14 cellular contexts compared by ENCODE assay signal in the genomic region with DNA sequence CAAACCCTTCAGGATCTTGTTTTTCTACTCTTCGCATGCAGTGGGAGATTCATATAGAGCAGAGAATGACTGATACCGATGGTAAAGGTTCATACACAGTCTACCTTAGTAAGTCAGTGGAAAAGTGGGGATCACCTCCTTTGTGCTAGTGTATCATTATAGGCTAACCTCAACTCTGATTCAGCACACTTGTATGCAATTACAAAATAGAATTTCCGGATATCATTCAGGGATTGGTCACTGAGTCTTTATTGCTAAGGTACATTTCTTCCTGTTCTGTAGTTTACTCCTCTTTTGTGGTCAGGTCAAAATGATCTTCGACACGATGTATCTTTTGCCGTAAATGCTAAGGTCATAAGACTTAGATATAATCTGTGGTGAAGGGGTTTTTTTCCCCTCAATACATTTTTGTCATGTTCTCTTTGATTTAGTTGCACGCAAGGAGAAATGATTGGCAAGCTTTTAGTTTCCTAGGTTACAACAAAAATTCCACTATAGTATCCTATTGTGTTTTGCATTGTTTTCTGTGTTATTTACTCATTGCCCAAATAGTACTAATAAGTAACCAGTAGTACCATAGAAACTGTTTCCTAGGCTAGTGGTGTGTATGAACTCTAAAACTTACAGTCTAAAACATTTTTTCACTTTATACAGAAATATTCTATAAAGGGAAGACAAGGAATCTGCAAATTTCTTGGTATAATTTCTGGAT.
DNase-seq lines count a peak whose midpoint lies in the region; ATAC-seq, FAIRE-seq and TF ChIP-seq lines count a peak whose summit lies in the region.
"Had no signal": no experiment of that assay in that cellular context is flagged by ENCODE, and none has a peak within 500 bp of the region (broad histone marks: within the 10 kb centered on the region; RNA-seq: fewer than 3 reads in every experiment).

No MANE protein-coding gene starts in this region.

- no peak overlapping the region for H3K27ac Mint-ChIP-seq in nephron progenitor cell
- H3K27ac Mint-ChIP-seq: activated naive CD4-positive, alpha-beta T cell treated with anti-CD3 and anti-CD28 coated beads, Interleukin-2, amount 50 U/mL, for 24 hours had no signal

- FAIRE-seq in H54 (lab: Jason Lieb, UNC) (peak; percentile 86), GM19239 (lab: Jason Lieb, UNC) (no peak)

- no peak overlapping the region for H3K4me3 ChIP-seq in NB4 (ENCODE audit: low read depth, low read length)
- H3K4me3 ChIP-seq in choroid plexus epithelial cell (ENCODE audit: low read depth, low read length), result no peak overlapping the region
- H3K4me3 ChIP-seq: BLaER1 treated with 17β-estradiol and CSF1 and Interleukin-3, amounts not matched to agents 10 nM and 100 nM; suprapubic skin had no signal

- no peaks in the 10 kb centered on the region for H3K36me3 Mint-ChIP-seq in nephron progenitor cell (ENCODE audit: low read depth)
- H3K36me3 Mint-ChIP-seq: activated naive CD4-positive, alpha-beta T cell treated with anti-CD3 and anti-CD28 coated beads, Interleukin-2, amount 50 U/mL, for 24 hours had no signal

- no peaks in the 10 kb centered on the region for H3K9me3 Mint-ChIP-seq in nephron progenitor cell

- TF ChIP-seq CTCF in NB4 (IDR thresholded peaks at IDR 0.05; ENCODE audit: low read depth, low read length) (no peak), choroid plexus epithelial cell (conservative IDR thresholded peaks at IDR 0.05; ENCODE audit: low read depth, low read length) (no peak), nephron progenitor cell (IDR thresholded peaks at IDR 0.05) (no peak)

- ATAC-seq in GM18511 (IDR thresholded peaks at IDR 0.05; ENCODE audit: unreplicated experiment), result peak; percentile 70

- DNase-seq in H54 (ENCODE audit: insufficient read length, low spot score) (peak; percentile 9), NB4 (ENCODE audit: low read depth) (peak; percentile 2), choroid plexus epithelial cell (ENCODE audit: low read depth) (peak; percentile 79), nephron progenitor cell (no peak), GM19239 (ENCODE audit: insufficient read length, low spot score) (no peak), NCI-H2227 (lab: John Stamatoyannopoulos, UW; ENCODE audit: unreplicated experiment) (no peak), SKM-1 (lab: John Stamatoyannopoulos, UW; ENCODE audit: unreplicated experiment) (no peak)
- DNase-seq: activated CD8-positive, alpha-beta memory T cell treated with anti-CD3 and anti-CD28 coated beads for 24 hours; dermis blood vessel endothelial cell; NCI-H2081 had no signal

- TF ChIP-seq POLR2A in H54 (IDR thresholded peaks at IDR 0.05; ENCODE audit: low read depth, low read length), result no peak
- no peak for TF ChIP-seq POLR2A in NB4 (IDR thresholded peaks at IDR 0.05; ENCODE audit: extremely low read depth, insufficient read length)

- H3K4me3 Mint-ChIP-seq in nephron progenitor cell, result no peak overlapping the region
- H3K4me3 Mint-ChIP-seq: activated naive CD4-positive, alpha-beta T cell treated with anti-CD3 and anti-CD28 coated beads, Interleukin-2, amount 50 U/mL, for 24 hours had no signal

- no peaks in the 10 kb centered on the region for H3K4me1 Mint-ChIP-seq in nephron progenitor cell
- H3K4me1 Mint-ChIP-seq: activated naive CD4-positive, alpha-beta T cell treated with anti-CD3 and anti-CD28 coated beads, Interleukin-2, amount 50 U/mL, for 24 hours had no signal

- H3K27me3 Mint-ChIP-seq in nephron progenitor cell (ENCODE audit: low read depth, poor library complexity), result no peaks in the 10 kb centered on the region
- H3K27me3 Mint-ChIP-seq: activated naive CD4-positive, alpha-beta T cell treated with anti-CD3 and anti-CD28 coated beads, Interleukin-2, amount 50 U/mL, for 24 hours had no signal

Comparison
In these comparisons a context has a peak if more than half of its experiments do, and no peak if none do; other contexts are left out.
1. DNase-seq: peak in H54 (single experiment), NB4 (single experiment) and choroid plexus epithelial cell (single experiment); none in nephron progenitor cell (single experiment), GM19239 (single experiment), NCI-H2227 (single experiment) and SKM-1 (single experiment).